In the genomic region with DNA sequence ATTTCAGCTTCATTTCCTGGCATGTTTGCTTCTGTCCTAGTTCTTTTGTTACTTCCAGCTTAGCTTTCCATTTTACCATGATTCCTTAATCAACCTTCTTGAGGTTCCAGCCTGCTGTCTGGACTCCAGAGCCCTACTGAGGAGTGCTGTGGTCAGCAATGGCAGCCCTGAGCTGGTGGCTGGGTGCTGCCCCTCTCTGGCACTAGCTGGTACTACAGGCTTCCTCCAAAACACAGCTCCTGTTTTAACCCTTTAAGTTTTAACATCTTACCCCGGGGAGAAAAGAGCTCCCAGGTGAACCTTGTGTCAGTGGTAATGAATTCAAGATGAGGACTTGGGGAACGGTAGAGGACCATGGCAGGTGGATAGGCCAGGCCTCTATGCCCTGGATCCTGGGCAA, we compare ENCODE assay signal across 12 cellular contexts.
DNase-seq lines count a peak whose midpoint lies in the region; TF ChIP-seq lines count a peak whose summit lies in the region.
"Had no signal": no experiment of that assay in that cellular context is flagged by ENCODE, and none has a peak within 500 bp of the region (broad histone marks: within the 10 kb centered on the region; RNA-seq: fewer than 3 reads in every experiment).

No MANE protein-coding gene starts in this region.

- TF ChIP-seq EP300 in Ishikawa (IDR thresholded peaks at IDR 0.05; ENCODE audit: borderline replicate concordance) (no peak), neural cell (conservative IDR thresholded peaks at IDR 0.05; ENCODE audit: poor library complexity, severe bottlenecking) (no peak)

- H4K20me1 ChIP-seq in neural cell (ENCODE audit: insufficient read depth), result no peaks in the 10 kb centered on the region

- H3K9me2 ChIP-seq in neural cell (ENCODE audit: insufficient read depth, low read length), result no peaks in the 10 kb centered on the region

- peak; percentile 33 for DNase-seq in NCI-H748 (lab: John Stamatoyannopoulos, UW; ENCODE audit: unreplicated experiment)
- no peak for DNase-seq in NCI-H748 treated with DMSO at 0.1 percent for 48 hours (lab: John Stamatoyannopoulos, UW)
- peak; percentile 58 for DNase-seq in WERI-Rb-1
- no peak for DNase-seq in mesenteric fat pad (ENCODE audit: low spot score)
- no peak for DNase-seq in activated CD8-positive, alpha-beta memory T cell treated with anti-CD3 and anti-CD28 coated beads, Interleukin-2, amount 50 U/mL, for 48 hours
- DNase-seq in AG08396 (ENCODE audit: low spot score), result no peak
- DNase-seq: activated CD4-positive, alpha-beta T cell treated with anti-CD3 and anti-CD28 coated beads, Interleukin-2, amount 10 ng/mL, durations not matched to agents 7 days and 5 days; cerebellar nuclear complex; esophagus squamous epithelium had no signal

- H3K9ac ChIP-seq in neural cell (ENCODE audit: low read length), result no peak overlapping the region

- H3F3A ChIP-seq in neural cell (ENCODE audit: insufficient read depth, low read length, poor library complexity, severe bottlenecking), result no peaks in the 10 kb centered on the region

- H3K27me3 ChIP-seq in WERI-Rb-1 (ENCODE audit: insufficient read depth, low read depth, severe bottlenecking), result peaks cover 21% of the 10 kb centered on the region
- no peaks in the 10 kb centered on the region for H3K27me3 ChIP-seq in neural cell (ENCODE audit: insufficient read depth, low read depth, low read length)
- H3K27me3 ChIP-seq: esophagus squamous epithelium had no signal

- TF ChIP-seq RAD21 in Ishikawa (IDR thresholded peaks at IDR 0.05; ENCODE audit: low read depth) (0 out of 2 replicates have a peak, but pooled peaks have one; percentile 4), neural cell (conservative IDR thresholded peaks at IDR 0.05) (no peak)

- H3K4me3 ChIP-seq in WERI-Rb-1 (ENCODE audit: low read depth, low read length) (no peak overlapping the region), neural cell (ENCODE audit: low read length) (no peak overlapping the region)
- H3K4me3 ChIP-seq: esophagus squamous epithelium, thoracic aorta had no signal

- H3K36me3 ChIP-seq in WERI-Rb-1 (no peaks in the 10 kb centered on the region), neural cell (ENCODE audit: insufficient read depth, low read length) (no peaks in the 10 kb centered on the region)
- H3K36me3 ChIP-seq: esophagus squamous epithelium, thoracic aorta had no signal

- no peak overlapping the region for H3K4me2 ChIP-seq in neural cell (ENCODE audit: low read length)

- TF ChIP-seq CTCF in WERI-Rb-1 (IDR thresholded peaks at IDR 0.05; ENCODE audit: low read depth, low read length) (peak; percentile 80), neural cell (IDR thresholded peaks at IDR 0.05; ENCODE audit: poor library complexity, severe bottlenecking) (peak; percentile 30)

- no peaks in the 10 kb centered on the region for H3K9me3 ChIP-seq in WERI-Rb-1 (ENCODE audit: severe bottlenecking)
- no peaks in the 10 kb centered on the region for H3K9me3 ChIP-seq in neural cell (ENCODE audit: low read length)
- H3K9me3 ChIP-seq: esophagus squamous epithelium, thoracic aorta had no signal

- H3K27ac ChIP-seq in WERI-Rb-1 (no peak overlapping the region), neural cell (ENCODE audit: low read length) (no peak overlapping the region)
- H3K27ac ChIP-seq: esophagus squamous epithelium, thoracic aorta had no signal

- no peak overlapping the region for H2AFZ ChIP-seq in neural cell (ENCODE audit: low read depth, low read length)

- H3K79me2 ChIP-seq in neural cell (replicated peaks; ENCODE audit: insufficient read depth, low read length), result no peaks in the 10 kb centered on the region

TF ChIP-seq in Ishikawa, 13 proteins besides CTCF, POLR2A, EP300 and RAD21 (continues in another document):
- TF ChIP-seq NFIC (IDR thresholded peaks at IDR 0.05), result no peak
- TF ChIP-seq CEBPB (IDR thresholded peaks at IDR 0.05), result no peak
- no peak for TF ChIP-seq YY1 (IDR thresholded peaks at IDR 0.05; ENCODE audit: low read depth)
- TF ChIP-seq, protein P1, sequence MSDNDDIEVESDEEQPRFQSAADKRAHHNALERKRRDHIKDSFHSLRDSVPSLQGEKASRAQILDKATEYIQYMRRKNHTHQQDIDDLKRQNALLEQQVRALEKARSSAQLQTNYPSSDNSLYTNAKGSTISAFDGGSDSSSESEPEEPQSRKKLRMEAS (IDR thresholded peaks at IDR 0.05), result no peak
- TF ChIP-seq, protein P2, sequence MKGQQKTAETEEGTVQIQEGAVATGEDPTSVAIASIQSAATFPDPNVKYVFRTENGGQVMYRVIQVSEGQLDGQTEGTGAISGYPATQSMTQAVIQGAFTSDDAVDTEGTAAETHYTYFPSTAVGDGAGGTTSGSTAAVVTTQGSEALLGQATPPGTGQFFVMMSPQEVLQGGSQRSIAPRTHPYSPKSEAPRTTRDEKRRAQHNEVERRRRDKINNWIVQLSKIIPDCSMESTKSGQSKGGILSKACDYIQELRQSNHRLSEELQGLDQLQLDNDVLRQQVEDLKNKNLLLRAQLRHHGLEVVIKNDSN (IDR thresholded peaks at IDR 0.05), result no peak
- TF ChIP-seq FOXM1 (IDR thresholded peaks at IDR 0.05; ENCODE audit: borderline replicate concordance, low read depth), result no peak
- no peak for TF ChIP-seq EGR1 (IDR thresholded peaks at IDR 0.05)
- no peak for TF ChIP-seq CREB1 (IDR thresholded peaks at IDR 0.05; ENCODE audit: low read depth)
- no peak for TF ChIP-seq TAF1 (IDR thresholded peaks at IDR 0.05; ENCODE audit: low read depth)
- TF ChIP-seq ZBTB7A (IDR thresholded peaks at IDR 0.05; ENCODE audit: low read depth), result no peak
- TF ChIP-seq TEAD4 (IDR thresholded peaks at IDR 0.05), result no peak
- TF ChIP-seq TCF12 (IDR thresholded peaks at IDR 0.05; ENCODE audit: low read depth), result no peak

TF ChIP-seq in neural cell, 6 proteins besides CTCF, POLR2A, EP300 and RAD21:
- TF ChIP-seq POLR2AphosphoS5 (IDR thresholded peaks at IDR 0.05) (no peak), TAF1 (IDR thresholded peaks at IDR 0.05; ENCODE audit: low read depth) (no peak), MXI1 (conservative IDR thresholded peaks at IDR 0.05; ENCODE audit: poor library complexity, severe bottlenecking) (no peak), EZH2 (IDR thresholded peaks at IDR 0.05; ENCODE audit: borderline replicate concordance, insufficient read depth, low read length, poor library complexity, severe bottlenecking) (no peak), SMC3 (conservative IDR thresholded peaks at IDR 0.05; ENCODE audit: poor library complexity) (no peak)
- TF ChIP-seq, protein P3, sequence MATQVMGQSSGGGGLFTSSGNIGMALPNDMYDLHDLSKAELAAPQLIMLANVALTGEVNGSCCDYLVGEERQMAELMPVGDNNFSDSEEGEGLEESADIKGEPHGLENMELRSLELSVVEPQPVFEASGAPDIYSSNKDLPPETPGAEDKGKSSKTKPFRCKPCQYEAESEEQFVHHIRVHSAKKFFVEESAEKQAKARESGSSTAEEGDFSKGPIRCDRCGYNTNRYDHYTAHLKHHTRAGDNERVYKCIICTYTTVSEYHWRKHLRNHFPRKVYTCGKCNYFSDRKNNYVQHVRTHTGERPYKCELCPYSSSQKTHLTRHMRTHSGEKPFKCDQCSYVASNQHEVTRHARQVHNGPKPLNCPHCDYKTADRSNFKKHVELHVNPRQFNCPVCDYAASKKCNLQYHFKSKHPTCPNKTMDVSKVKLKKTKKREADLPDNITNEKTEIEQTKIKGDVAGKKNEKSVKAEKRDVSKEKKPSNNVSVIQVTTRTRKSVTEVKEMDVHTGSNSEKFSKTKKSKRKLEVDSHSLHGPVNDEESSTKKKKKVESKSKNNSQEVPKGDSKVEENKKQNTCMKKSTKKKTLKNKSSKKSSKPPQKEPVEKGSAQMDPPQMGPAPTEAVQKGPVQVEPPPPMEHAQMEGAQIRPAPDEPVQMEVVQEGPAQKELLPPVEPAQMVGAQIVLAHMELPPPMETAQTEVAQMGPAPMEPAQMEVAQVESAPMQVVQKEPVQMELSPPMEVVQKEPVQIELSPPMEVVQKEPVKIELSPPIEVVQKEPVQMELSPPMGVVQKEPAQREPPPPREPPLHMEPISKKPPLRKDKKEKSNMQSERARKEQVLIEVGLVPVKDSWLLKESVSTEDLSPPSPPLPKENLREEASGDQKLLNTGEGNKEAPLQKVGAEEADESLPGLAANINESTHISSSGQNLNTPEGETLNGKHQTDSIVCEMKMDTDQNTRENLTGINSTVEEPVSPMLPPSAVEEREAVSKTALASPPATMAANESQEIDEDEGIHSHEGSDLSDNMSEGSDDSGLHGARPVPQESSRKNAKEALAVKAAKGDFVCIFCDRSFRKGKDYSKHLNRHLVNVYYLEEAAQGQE (IDR thresholded peaks at IDR 0.05; ENCODE audit: borderline replicate concordance), result no peak

Comparison
In these comparisons a context has a peak if more than half of its experiments do, and no peak if none do; other contexts are left out.
1. DNase-seq: peak in NCI-H748 (single experiment) and WERI-Rb-1 (single experiment); none in NCI-H748 treated with DMSO at 0.1 percent for 48 hours (single experiment), mesenteric fat pad (single experiment), activated CD8-positive, alpha-beta memory T cell treated with anti-CD3 and anti-CD28 coated beads, Interleukin-2, amount 50 U/mL, for 48 hours (single experiment) and AG08396 (single experiment).